ENCODE assay signal across 8 cellular contexts in genomic region chr14:60561845-60562746, GRCh38. TPM values are rescaled to one million over a fixed set of nuclear protein-coding genes. Genes with fewer than 3 reads are reported as not detected.
A peak's percentile ranks its signal among the peaks of the same experiment; 100 is the strongest.
DNase-seq lines count a peak whose midpoint lies in the region; ATAC-seq, FAIRE-seq and TF ChIP-seq lines count a peak whose summit lies in the region.

No MANE protein-coding gene starts in this region.

- BruUV-seq in GM12878 (replicated peaks; lab: Mats Ljungman, UMichigan): no TSS peak

- 21% methylated on average over 7 of the region's 7 CpGs for WGBS in GM12878 (ENCODE audit: insufficient coverage, insufficient replicate concordance, low lambda C conversion rate, missing lambda C conversion rate)

- H3K27ac ChIP-seq in GM12878 (ENCODE audit: control insufficient read depth, insufficient read depth): no peak overlapping the region

- TF ChIP-seq EP300 in GM12878 (IDR thresholded peaks at IDR 0.05; ENCODE audit: borderline replicate concordance in 1 of 2, control insufficient read depth in 1 of 2, low read depth in 2 of 2, low read length in 2 of 2): no peak

- TF ChIP-seq CTCF in GM12878 (IDR thresholded peaks at IDR 0.05 in 2 of 3, conservative IDR thresholded peaks at IDR 0.05 in 1 of 3; ENCODE audit: control insufficient read depth in 2 of 3, extremely low read depth in 1 of 3, insufficient read depth in 1 of 3, low read depth in 3 of 3, low read length in 3 of 3): peak; percentile 72 to 90 (median 79)

- H3K27me3 ChIP-seq in GM12878 (replicated peaks in 1 of 2; ENCODE audit: control insufficient read depth in 2 of 2, insufficient read depth in 2 of 2, low read length in 1 of 2): no peaks in the 10 kb centered on the region

- H3K27ac Mint-ChIP-seq in stimulated activated naive CD8-positive, alpha-beta T cell treated with anti-CD3 and anti-CD28 coated beads, Interleukin-15, amount 100 ng/mL, for 72 hours: no peak overlapping the region

- H3K4me3 ChIP-seq in GM12878: no peak overlapping the region

- TF ChIP-seq RAD21 in GM12878 (IDR thresholded peaks at IDR 0.05; ENCODE audit: insufficient read depth, low read depth, low read length): peak; percentile 89

- intact Hi-C loops in GM12878 (cut with micrococcal nuclease; ENCODE audit: unreplicated experiment): loop anchor here (1.0 to 10.0 kb wide), 5 partner anchors 212 to 597 kb away; no protein-coding TSS in a partner anchor

- CTCF ChIA-PET in GM12878 (lab: Yijun Ruan, JAX): interaction anchor here (0.6 to 7.7 kb wide), 20 partner anchors 17 to 691 kb away, joined by 3 to 170 read pairs (median 3); partner anchors contain the start of gene PCNX4

- no peaks in the 10 kb centered on the region for H3K9me3 Mint-ChIP-seq in stimulated activated naive CD8-positive, alpha-beta T cell treated with anti-CD3 and anti-CD28 coated beads, Interleukin-15, amount 100 ng/mL, for 72 hours

- H3K4me3 Mint-ChIP-seq in stimulated activated naive CD8-positive, alpha-beta T cell treated with anti-CD3 and anti-CD28 coated beads, Interleukin-15, amount 100 ng/mL, for 72 hours: no peak overlapping the region

- no peak overlapping the region for H3K9ac ChIP-seq in GM12878 (ENCODE audit: control insufficient read depth, insufficient read depth, low read length)

- H3K9me3 ChIP-seq in GM12878 (replicated peaks; ENCODE audit: control insufficient read depth, insufficient read depth, low read length): no peaks in the 10 kb centered on the region

- POLR2A ChIA-PET in GM12878 (lab: Charles Lee): no interaction called here

- H3K4me2 ChIP-seq in GM12878 (ENCODE audit: control insufficient read depth, insufficient read depth): no peak overlapping the region

- SMC1A ChIA-PET in GM12878 (lab: Charles Lee; ENCODE audit: uncharacterized antibody, unreplicated experiment): interaction anchor here (0.7 to 7.4 kb wide), 20 partner anchors 15 to 1417 kb away, joined by 3 to 105 read pairs (median 4); partner anchors contain the start of gene DHRS7

- DNase-seq in DMS153 (lab: John Stamatoyannopoulos, UW) (peak; percentile 62), HS-27A (ENCODE audit: low read depth) (peak; percentile 12), NCI-H82 (lab: John Stamatoyannopoulos, UW) (peak; percentile 84), GM12878 (ENCODE audit: low read depth, low spot score) (peak; percentile 19)
- DNase-seq in stimulated activated naive CD8-positive, alpha-beta T cell treated with anti-CD3 and anti-CD28 coated beads, Interleukin-15, amount 100 ng/mL, for 72 hours: peak; percentile 20 to 22

- no peaks in the 10 kb centered on the region for H3K79me2 ChIP-seq in GM12878 (ENCODE audit: control insufficient read depth, insufficient read depth, low read length)

- H3K4me1 Mint-ChIP-seq in stimulated activated naive CD8-positive, alpha-beta T cell treated with anti-CD3 and anti-CD28 coated beads, Interleukin-15, amount 100 ng/mL, for 72 hours: no peaks in the 10 kb centered on the region

- TF ChIP-seq POLR2A in GM12878 (IDR thresholded peaks at IDR 0.05; ENCODE audit: low read depth, low read length): no peak

- H3K27me3 Mint-ChIP-seq in stimulated activated naive CD8-positive, alpha-beta T cell treated with anti-CD3 and anti-CD28 coated beads, Interleukin-15, amount 100 ng/mL, for 72 hours: peaks cover 7% of the 10 kb centered on the region

- FAIRE-seq in GM12878 (lab: Jason Lieb, UNC) (no peak), islet of Langerhans (lab: Jason Lieb, UNC) (peak; percentile 72)

- no peaks in the 10 kb centered on the region for H3K36me3 ChIP-seq in GM12878 (ENCODE audit: control insufficient read depth in 2 of 2, insufficient read depth in 2 of 2, low read length in 1 of 2)

- RAD21 ChIA-PET in GM12878 (lab: Charles Lee; ENCODE audit: unreplicated experiment): interaction anchor here (0.7 to 3.5 kb wide), 13 partner anchors 202 to 690 kb away, joined by 3 to 36 read pairs (median 4); no protein-coding TSS in a partner anchor

- in situ Hi-C loops in GM12878 (cut with MboI): loop anchor here (5.0 kb wide), 2 partner anchors 215 to 375 kb away; no protein-coding TSS in a partner anchor

- 0 out of 2 replicates have a peak, but pooled peaks cover 5% of the 10 kb centered on the region for H3K4me1 ChIP-seq in GM12878 (ENCODE audit: control insufficient read depth, insufficient read depth, low read length)

- H4K20me1 ChIP-seq in GM12878 (ENCODE audit: control insufficient read depth, insufficient read depth): no peaks in the 10 kb centered on the region

- H2AFZ ChIP-seq in GM12878 (ENCODE audit: control insufficient read depth, low read depth, low read length): no peak overlapping the region

- ATAC-seq in GM19372 (IDR thresholded peaks at IDR 0.05; ENCODE audit: low read depth, unreplicated experiment) (peak; percentile 80), GM12878 (peak; percentile 94), GM18517 (IDR thresholded peaks at IDR 0.05; ENCODE audit: unreplicated experiment) (no peak)
- peak; percentile 74 for ATAC-seq in stimulated activated naive CD8-positive, alpha-beta T cell treated with anti-CD3 and anti-CD28 coated beads, Interleukin-15, amount 100 ng/mL, for 72 hours

TF ChIP-seq in GM12878, 131 proteins besides CTCF, POLR2A, EP300 and RAD21 (continues in another document):
- no peak for TF ChIP-seq PAX8 (IDR thresholded peaks at IDR 0.05)
- peak; percentile 61; the same call in 1 of the 2 replicates for TF ChIP-seq SMARCA5 (IDR thresholded peaks at IDR 0.05)
- 0 out of 2 replicates have a peak, but pooled peaks have one; percentile 45 for TF ChIP-seq YY1 (IDR thresholded peaks at IDR 0.05; ENCODE audit: low read depth, low read length)
- peak; percentile 33; the same call in 1 of the 2 replicates for TF ChIP-seq RUNX3 (IDR thresholded peaks at IDR 0.05; ENCODE audit: low read length)
- no peak for TF ChIP-seq GATAD2B (conservative IDR thresholded peaks at IDR 0.05; ENCODE audit: low read depth)
- no peak for TF ChIP-seq CEBPB (IDR thresholded peaks at IDR 0.05; ENCODE audit: borderline replicate concordance in 1 of 2, low read depth in 2 of 2, low read length in 2 of 2)
- no peak for TF ChIP-seq CUX1 (IDR thresholded peaks at IDR 0.05; ENCODE audit: insufficient replicate concordance, low read depth, low read length)

RNA-seq across cellular contexts. Expression of gene SIX6, which starts 53.1 kb away (rescaled TPM):
- not detected in 2 replicates for total RNA-seq in GM12878 (2013; cell fraction: nucleolus; rRNA removed)
- not detected in 2 replicates for total RNA-seq in GM12878 (2014; rRNA removed)
- not detected in 2 replicates for total RNA-seq in GM12878 (2014; rRNA removed; fragmentation: Illumina TruSeq; extraction: Trizol)
- total RNA-seq in GM12878 (2021): not detected in 2 replicates
- polyA plus RNA-seq in GM12878 (2011; ENCODE audit: low read depth): not detected
- not detected in 2 replicates for polyA plus RNA-seq in GM12878 (2011; rRNA removed)
- not detected in 2 replicates for polyA plus RNA-seq in GM12878 (2011; cell fraction: cytosol; rRNA removed)
- polyA plus RNA-seq in GM12878 (2011; cell fraction: nucleus; rRNA removed): not detected in 2 replicates
- polyA plus RNA-seq in GM12878 (2012): 0.04 TPM in 1 of 2 replicates, not detected in the other
- polyA plus RNA-seq in GM12878 (2014; fragmentation: Illumina TruSeq; extraction: Trizol): not detected in 2 replicates
- not detected for polyA plus RNA-seq in GM12878 (2014; fragmentation: Nextera tagmentation; extraction: Ambion mirVana)
- not detected in 2 replicates for polyA plus RNA-seq in GM12878 (2014; rRNA removed)
- polyA plus RNA-seq in GM12878 (2016; fragmentation: Nextera tagmentation; extraction: Ambion mirVana): not detected
- polyA minus RNA-seq in GM12878 (2011; rRNA and poly(A)+ RNA removed): not detected in 2 replicates
- not detected in 2 replicates for polyA minus RNA-seq in GM12878 (2011; cell fraction: cytosol; rRNA and poly(A)+ RNA removed)
- not detected in 2 replicates for polyA minus RNA-seq in GM12878 (2011; cell fraction: nucleus; rRNA and poly(A)+ RNA removed)

Comparison
In these comparisons a context has a peak if more than half of its experiments do, and no peak if none do; other contexts are left out.
1. DNase-seq: peak in every context shown above with its lines; median percentile 84 in NCI-H82; 62 in DMS153; 21 in stimulated activated naive CD8-positive, alpha-beta T cell treated with anti-CD3 and anti-CD28 coated beads, Interleukin-15, amount 100 ng/mL, for 72 hours; 19 in GM12878; 12 in HS-27A.